ENCODE assay signal across 34 cellular contexts in the genomic region with DNA sequence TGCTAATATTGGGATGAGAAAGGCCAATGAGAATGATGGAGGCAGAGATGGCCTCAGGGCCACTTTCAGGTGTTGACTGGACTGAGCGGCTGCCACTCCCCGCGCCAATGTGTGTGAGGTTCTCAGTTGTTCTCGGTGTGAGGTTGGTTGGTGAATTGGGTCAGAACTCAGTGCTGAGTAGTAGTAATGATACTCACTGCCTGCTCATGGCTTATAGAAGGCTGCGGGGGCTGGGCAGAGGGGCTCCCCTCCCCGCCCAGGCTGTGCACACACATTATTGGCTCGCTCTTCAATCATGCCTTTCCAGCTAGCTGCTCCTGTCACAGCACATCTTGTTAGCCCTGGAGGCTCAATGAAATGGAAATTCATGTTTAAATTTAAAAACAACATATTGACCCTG.
"Had no signal": no experiment of that assay in that cellular context is flagged by ENCODE, and none has a peak within 500 bp of the region (broad histone marks: within the 10 kb centered on the region; RNA-seq: fewer than 3 reads in every experiment).

No MANE protein-coding gene starts in this region.

- DNase-seq: Karpas-422, Kasumi-1, KBM-7, KG1, MG63, MM.1S, MV-4-11, NCI-H1048, NCI-H1092, NCI-H1092 treated with DMSO at 0.1 percent for 48 hours, NCI-H1105 treated with DMSO at 0.1 percent for 48 hours, NCI-H1417, NCI-H1417 treated with DMSO at 0.1 percent for 48 hours, NCI-H1436 treated with DMSO at 0.1 percent for 48 hours, NCI-H146, NCI-H1694, NCI-H1694 treated with DMSO at 0.1 percent for 48 hours, NCI-H187, NCI-H187 treated with DMSO at 0.1 percent for 48 hours, NCI-H1930, NCI-H2029, NCI-H2029 treated with DMSO at 0.1 percent for 48 hours, NCI-H2081, NCI-H2081 treated with DMSO at 0.1 percent for 48 hours, NCI-H2107, NCI-H2171, NCI-H2171 treated with DMSO at 0.1 percent for 48 hours, NCI-H2227 treated with DMSO at 0.1 percent for 48 hours, NCI-H226, NCI-H345, NCI-H446, NCI-H446 treated with DMSO at 0.1 percent for 48 hours, NCI-H510A had no signal

- H3K4me3 ChIP-seq: MG63 had no signal

- H3K36me3 ChIP-seq: MG63 had no signal

- H3K27me3 ChIP-seq: MG63 had no signal

- H3K27ac ChIP-seq: KMS-11 had no signal

- H3K9me3 ChIP-seq: MG63 had no signal

- H3K9ac ChIP-seq: KMS-11 had no signal

- H3K4me2 ChIP-seq: KMS-11 had no signal
